In genomic region chr2:30252723-30253688, GRCh38 we compare ENCODE assay signal across 8 cellular contexts. TPM values are rescaled to one million over a fixed set of nuclear protein-coding genes. Genes with fewer than 3 reads are reported as not detected.
A peak's percentile ranks its signal among the peaks of the same experiment; 100 is the strongest.
DNase-seq lines count a peak whose midpoint lies in the region; ATAC-seq and TF ChIP-seq lines count a peak whose summit lies in the region.

No MANE protein-coding gene starts in this region.

- H3K27ac ChIP-seq in thyroid gland = peak overlapping the region; percentile 52 to 77 (median 72)

- H3K4me3 ChIP-seq in epithelial cell of esophagus (ENCODE audit: low read length) (no peak overlapping the region), thyroid gland (replicated peaks in 1 of 3) (no peak overlapping the region)

- intact Hi-C loops in natural killer cell (cut with micrococcal nuclease) = loop anchor here (1.0 kb wide), 1 partner anchor 13 kb away; no protein-coding TSS in a partner anchor
- intact Hi-C loops in thyroid gland (cut with DNase I) = no loop called here

- no peaks in the 10 kb centered on the region for H3K9me3 ChIP-seq in thyroid gland

- H3K4me3 Mint-ChIP-seq in natural killer cell = peak overlapping the region; percentile 63

- peak; percentile 52 for DNase-seq in activated CD4-positive, alpha-beta T cell treated with anti-CD3 and anti-CD28 coated beads, Interleukin-2, amount 50 U/mL, for 1 hour
- peak; percentile 92 for DNase-seq in epithelial cell of esophagus (ENCODE audit: low read depth)
- DNase-seq in natural killer cell = peak; percentile 42
- DNase-seq in thyroid gland = peak; percentile 86 to 89
- no peak for DNase-seq in SKM-1 (lab: John Stamatoyannopoulos, UW; ENCODE audit: unreplicated experiment)
- no peak for DNase-seq in ecto neural progenitor cell (ENCODE audit: low spot score)

- H3K4me1 Mint-ChIP-seq in natural killer cell = peaks cover 88 to 91% of the 10 kb centered on the region in 2 donors

- peak overlapping the region; percentile 89 to 93 for H3K27ac Mint-ChIP-seq in natural killer cell

- no peaks in the 10 kb centered on the region for H3K36me3 Mint-ChIP-seq in natural killer cell

- TF ChIP-seq CTCF in epithelial cell of esophagus (IDR thresholded peaks at IDR 0.05; ENCODE audit: insufficient read depth, low read depth, low read length, missing control alignments) (no peak), natural killer cell (IDR thresholded peaks at IDR 0.05) (no peak), thyroid gland (IDR thresholded peaks at IDR 0.05) (no peak)

- 32 to 36% methylated on average over 7 of the region's 7 CpGs for WGBS in thyroid gland, 2 donors

- peaks cover 11 to 14% of the 10 kb centered on the region in 2 donors for H3K36me3 ChIP-seq in thyroid gland

- no peaks in the 10 kb centered on the region for H3K9me3 Mint-ChIP-seq in natural killer cell

- ATAC-seq in natural killer cell (peak; percentile 51 to 77 (median 66)), HG02759 (IDR thresholded peaks at IDR 0.05; ENCODE audit: unreplicated experiment) (no peak)

- peaks cover 47 to 62% of the 10 kb centered on the region in 2 donors for H3K4me1 ChIP-seq in thyroid gland

- peak in 1 of 2 donors; percentile 30 for TF ChIP-seq POLR2A in thyroid gland (IDR thresholded peaks at IDR 0.05)

- H3K27me3 ChIP-seq in thyroid gland = no peaks in the 10 kb centered on the region

- no peak for TF ChIP-seq RAD21 in Ishikawa (IDR thresholded peaks at IDR 0.05; ENCODE audit: low read depth)

- no peaks in the 10 kb centered on the region for H3K27me3 Mint-ChIP-seq in natural killer cell (ENCODE audit: low read depth in 2 of 2)

- TF ChIP-seq EP300 in Ishikawa (IDR thresholded peaks at IDR 0.05; ENCODE audit: borderline replicate concordance) = peak; percentile 42; the same call in 1 of the 2 replicates

TF ChIP-seq in Ishikawa, 13 proteins besides CTCF, POLR2A, EP300 and RAD21:
- TF ChIP-seq CEBPB (IDR thresholded peaks at IDR 0.05) (no peak), EGR1 (IDR thresholded peaks at IDR 0.05) (no peak), NFIC (IDR thresholded peaks at IDR 0.05) (no peak), REST (IDR thresholded peaks at IDR 0.05; ENCODE audit: low read depth) (no peak), TCF12 (IDR thresholded peaks at IDR 0.05; ENCODE audit: low read depth) (0 out of 2 replicates have a peak, but pooled peaks have one; percentile 25), MAX (IDR thresholded peaks at IDR 0.05) (peak; percentile 41; the same call in 1 of the 2 replicates), YY1 (IDR thresholded peaks at IDR 0.05; ENCODE audit: low read depth) (no peak), TAF1 (IDR thresholded peaks at IDR 0.05; ENCODE audit: low read depth) (no peak), USF1 (IDR thresholded peaks at IDR 0.05) (no peak)

RNA-seq across cellular contexts. Expression of gene LBH, which starts 21.7 kb away (rescaled TPM):
- total RNA-seq in natural killer cell (100 to 1,000 TPM; 157 to 197 (median 158) TPM), thyroid gland (100 to 1,000 TPM; 104 to 206 (median 126) TPM)

Comparison
In these comparisons a context has a peak if more than half of its experiments do, and no peak if none do; other contexts are left out.
1. DNase-seq: peak in activated CD4-positive, alpha-beta T cell treated with anti-CD3 and anti-CD28 coated beads, Interleukin-2, amount 50 U/mL, for 1 hour (single experiment), epithelial cell of esophagus (single experiment), natural killer cell (single experiment) and thyroid gland (2 of 2); none in SKM-1 (single experiment) and ecto neural progenitor cell (single experiment).